In the genomic region with DNA sequence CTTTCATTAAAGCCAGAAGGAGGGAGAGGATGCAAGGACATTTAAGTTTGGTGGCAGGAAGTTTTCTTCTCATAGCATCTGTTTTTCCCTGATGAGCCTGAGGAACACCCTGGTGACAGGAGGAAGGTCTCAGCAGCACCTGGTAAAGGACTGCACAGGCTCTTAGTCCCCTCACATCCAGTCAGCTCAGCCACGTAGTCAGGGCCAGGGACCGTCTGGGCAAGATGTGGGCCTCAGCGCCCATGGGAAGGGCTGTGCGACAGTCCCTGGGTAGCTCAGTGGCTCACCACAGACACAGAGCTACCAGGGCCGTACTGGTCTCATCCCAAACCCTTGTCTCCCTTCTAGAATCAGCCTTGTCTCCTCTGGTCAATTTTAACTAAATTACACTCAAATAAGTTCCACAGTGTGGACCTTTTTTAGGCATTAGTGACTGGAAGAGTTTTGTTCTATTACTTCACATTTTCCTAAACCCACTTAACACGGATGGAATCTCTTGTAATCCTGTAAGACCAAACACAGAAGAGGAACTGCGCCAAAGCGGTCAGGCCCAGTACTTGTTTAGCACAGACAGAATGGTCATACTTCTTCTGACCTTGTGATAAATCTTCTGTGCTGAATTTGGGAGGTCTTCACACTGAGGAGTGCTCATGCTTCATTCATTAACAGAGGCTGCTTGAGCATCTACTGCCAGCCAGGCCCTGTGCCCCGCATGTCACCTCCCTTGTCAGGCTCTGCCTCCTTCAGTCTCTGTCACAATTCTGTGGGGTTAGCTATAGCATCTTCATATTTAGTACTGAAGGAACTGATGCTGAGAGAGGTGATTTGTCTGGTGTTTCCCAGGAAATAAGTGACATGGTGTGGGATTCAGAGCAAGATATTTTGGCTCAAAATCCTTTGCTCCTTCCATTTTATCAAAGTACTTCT, we compare ENCODE assay signal across 16 cellular contexts.
"Had no signal": no experiment of that assay in that cellular context is flagged by ENCODE, and none has a peak within 500 bp of the region (broad histone marks: within the 10 kb centered on the region; RNA-seq: fewer than 3 reads in every experiment).

No MANE protein-coding gene starts in this region.

- H3K27ac ChIP-seq: gastrocnemius medialis, parathyroid adenoma, upper lobe of right lung had no signal

- H3K27ac Mint-ChIP-seq: activated CD4-positive, alpha-beta memory T cell treated with anti-CD3 and anti-CD28 coated beads, Interleukin-2, amount 10 ng/mL, durations not matched to agents 7 days and 5 days; mesothelial cell of epicardium; naive thymus-derived CD4-positive, alpha-beta T cell; stimulated activated naive B cell treated with anti-CD40 and anti-IgM and Interleukin-4, amounts not matched to agents 10 μg/mL and 1 μg/mL and 100 μg/mL, for 72 hours; T-helper 2 cell treated with Interferon-gamma antibody and Interleukin-4, amounts not matched to agents 5 μg/mL and 100 μg/mL, for 36 hours had no signal

- H3K9ac ChIP-seq: parathyroid adenoma had no signal

- ATAC-seq: gastrocnemius medialis; naive thymus-derived CD4-positive, alpha-beta T cell; stimulated activated naive B cell treated with anti-CD40 and anti-IgM and Interleukin-4, amounts not matched to agents 10 μg/mL and 1 μg/mL and 100 μg/mL, for 72 hours; upper lobe of right lung had no signal

- H3K36me3 ChIP-seq: gastrocnemius medialis, upper lobe of right lung had no signal

- H3K79me2 ChIP-seq: parathyroid adenoma had no signal

- H3K4me1 Mint-ChIP-seq: activated naive CD8-positive, alpha-beta T cell treated with anti-CD3 and anti-CD28 coated beads, Interleukin-2, amount 10 ng/mL, durations not matched to agents 7 days and 5 days; stimulated activated naive B cell treated with anti-CD40 and anti-IgM and Interleukin-4, amounts not matched to agents 10 μg/mL and 1 μg/mL and 100 μg/mL, for 72 hours had no signal

- H3K9me3 Mint-ChIP-seq: activated CD4-positive, alpha-beta memory T cell treated with anti-CD3 and anti-CD28 coated beads, Interleukin-2, amount 10 ng/mL, durations not matched to agents 7 days and 5 days; activated naive CD8-positive, alpha-beta T cell treated with anti-CD3 and anti-CD28 coated beads, Interleukin-2, amount 10 ng/mL, durations not matched to agents 7 days and 5 days; mesothelial cell of epicardium; naive thymus-derived CD4-positive, alpha-beta T cell; stimulated activated naive B cell treated with anti-CD40 and anti-IgM and Interleukin-4, amounts not matched to agents 10 μg/mL and 1 μg/mL and 100 μg/mL, for 72 hours; T-helper 2 cell treated with Interferon-gamma antibody and Interleukin-4, amounts not matched to agents 5 μg/mL and 100 μg/mL, for 36 hours had no signal

- H3K27me3 ChIP-seq: gastrocnemius medialis, upper lobe of right lung had no signal

- H3K36me3 Mint-ChIP-seq: activated naive CD8-positive, alpha-beta T cell treated with anti-CD3 and anti-CD28 coated beads, Interleukin-2, amount 10 ng/mL, durations not matched to agents 7 days and 5 days had no signal

- H3K9me3 ChIP-seq: gastrocnemius medialis, upper lobe of right lung had no signal

- DNase-seq: activated CD4-positive, alpha-beta memory T cell treated with anti-CD3 and anti-CD28 coated beads, Interleukin-2, amount 10 ng/mL, durations not matched to agents 7 days and 5 days; activated CD4-positive, alpha-beta T cell treated with anti-CD3 and anti-CD28 coated beads for 1 hour; activated gamma-delta T cell treated with Interleukin-2 at 50 U/mL for 16 hours; activated naive CD8-positive, alpha-beta T cell treated with anti-CD3 and anti-CD28 coated beads, Interleukin-2, amount 10 ng/mL, durations not matched to agents 7 days and 5 days; activated T-cell treated with anti-CD3 and anti-CD28 coated beads, Interleukin-2, amount 50 U/mL, for 48 hours; aorta; gastrocnemius medialis; hippocampal formation; naive thymus-derived CD4-positive, alpha-beta T cell; small intestine; stimulated activated naive B cell treated with anti-CD40 and anti-IgM and Interleukin-4, amounts not matched to agents 10 μg/mL and 1 μg/mL and 100 μg/mL, for 72 hours; substantia nigra; upper lobe of right lung had no signal

- H3K27me3 Mint-ChIP-seq: stimulated activated naive B cell treated with anti-CD40 and anti-IgM and Interleukin-4, amounts not matched to agents 10 μg/mL and 1 μg/mL and 100 μg/mL, for 72 hours had no signal

- FAIRE-seq: small intestine had no signal

- H3K4me3 Mint-ChIP-seq: activated CD4-positive, alpha-beta memory T cell treated with anti-CD3 and anti-CD28 coated beads, Interleukin-2, amount 10 ng/mL, durations not matched to agents 7 days and 5 days; activated naive CD8-positive, alpha-beta T cell treated with anti-CD3 and anti-CD28 coated beads, Interleukin-2, amount 10 ng/mL, durations not matched to agents 7 days and 5 days; mesothelial cell of epicardium; naive thymus-derived CD4-positive, alpha-beta T cell; stimulated activated naive B cell treated with anti-CD40 and anti-IgM and Interleukin-4, amounts not matched to agents 10 μg/mL and 1 μg/mL and 100 μg/mL, for 72 hours; T-helper 2 cell treated with Interferon-gamma antibody and Interleukin-4, amounts not matched to agents 5 μg/mL and 100 μg/mL, for 36 hours had no signal

- H3K4me3 ChIP-seq: gastrocnemius medialis, upper lobe of right lung had no signal

- H3K4me1 ChIP-seq: parathyroid adenoma, upper lobe of right lung had no signal

- H2AFZ ChIP-seq: parathyroid adenoma had no signal
